ENCODE assay signal across 9 cellular contexts in the genomic region with DNA sequence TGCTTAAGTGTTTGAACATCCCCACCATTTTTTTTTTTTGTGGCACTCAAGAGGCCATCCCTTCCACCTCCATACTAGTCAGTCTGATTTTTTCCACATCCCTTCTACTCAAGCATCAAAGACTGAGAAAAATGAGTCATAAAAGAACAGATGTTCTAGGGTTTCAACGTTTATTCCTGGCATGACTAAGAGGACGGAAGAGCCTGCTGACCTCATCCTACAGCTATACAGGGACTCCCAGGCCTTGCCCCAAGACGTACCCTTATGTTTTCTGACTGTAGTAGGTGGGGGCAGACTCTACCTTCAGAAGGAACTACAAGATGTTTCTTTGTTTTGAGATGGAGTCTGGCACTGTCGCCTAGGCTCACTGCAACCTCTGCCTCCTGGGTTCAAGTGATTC.
DNase-seq lines count a peak whose midpoint lies in the region; ATAC-seq lines count a peak whose summit lies in the region.
"Had no signal": no experiment of that assay in that cellular context is flagged by ENCODE, and none has a peak within 500 bp of the region (broad histone marks: within the 10 kb centered on the region; RNA-seq: fewer than 3 reads in every experiment).

No MANE protein-coding gene starts in this region.

- CTCF ChIA-PET in activated naive CD4-positive, alpha-beta T cell treated with anti-CD3 and anti-CD28 coated beads, Interleukin-2, amount 10 ng/mL, durations not matched to agents 7 days and 5 days (lab: Charles Lee) = interaction anchor here (1.0 kb wide), 2 partner anchors 8 to 25 kb away, joined by 3 read pairs; no protein-coding TSS in a partner anchor

- no peak overlapping the region for H3K27ac Mint-ChIP-seq in activated naive CD4-positive, alpha-beta T cell treated with anti-CD3 and anti-CD28 coated beads, Interleukin-2, amount 10 ng/mL, durations not matched to agents 7 days and 5 days
- no peak overlapping the region for H3K27ac Mint-ChIP-seq in stimulated activated naive B cell treated with anti-CD40 and anti-IgM and Interleukin-4, amounts not matched to agents 10 μg/mL and 1 μg/mL and 100 μg/mL, for 72 hours
- H3K27ac Mint-ChIP-seq: type B pancreatic cell had no signal

- H3K4me3 Mint-ChIP-seq in activated naive CD4-positive, alpha-beta T cell treated with anti-CD3 and anti-CD28 coated beads, Interleukin-2, amount 10 ng/mL, durations not matched to agents 7 days and 5 days = no peak overlapping the region
- no peak overlapping the region for H3K4me3 Mint-ChIP-seq in stimulated activated naive B cell treated with anti-CD40 and anti-IgM and Interleukin-4, amounts not matched to agents 10 μg/mL and 1 μg/mL and 100 μg/mL, for 72 hours
- H3K4me3 Mint-ChIP-seq: type B pancreatic cell had no signal

- H3K4me1 Mint-ChIP-seq in activated naive CD4-positive, alpha-beta T cell treated with anti-CD3 and anti-CD28 coated beads, Interleukin-2, amount 10 ng/mL, durations not matched to agents 7 days and 5 days = peaks cover 36% of the 10 kb centered on the region
- H3K4me1 Mint-ChIP-seq in stimulated activated naive B cell treated with anti-CD40 and anti-IgM and Interleukin-4, amounts not matched to agents 10 μg/mL and 1 μg/mL and 100 μg/mL, for 72 hours = peaks cover 17 to 30% of the 10 kb centered on the region in 2 donors

- DNase-seq in activated naive CD4-positive, alpha-beta T cell treated with Interleukin-2 at 50 U/mL for 16 hours = peak; percentile 41
- no peak for DNase-seq in activated naive CD4-positive, alpha-beta T cell treated with anti-CD3 and anti-CD28 coated beads, Interleukin-2, amount 10 ng/mL, durations not matched to agents 7 days and 5 days
- DNase-seq in NCI-H2029 treated with DMSO at 0.1 percent for 48 hours (lab: John Stamatoyannopoulos, UW) (peak; percentile 15), brain pericyte (ENCODE audit: low read depth, low spot score) (peak; percentile 44), superior temporal gyrus (ENCODE audit: extremely low spot score) (no peak)
- no peak for DNase-seq in stimulated activated naive B cell treated with anti-CD40 and anti-IgM and Interleukin-4, amounts not matched to agents 10 μg/mL and 1 μg/mL and 100 μg/mL, for 72 hours

- H3K36me3 Mint-ChIP-seq in activated naive CD4-positive, alpha-beta T cell treated with anti-CD3 and anti-CD28 coated beads, Interleukin-2, amount 10 ng/mL, durations not matched to agents 7 days and 5 days = no peaks in the 10 kb centered on the region
- H3K36me3 Mint-ChIP-seq in stimulated activated naive B cell treated with anti-CD40 and anti-IgM and Interleukin-4, amounts not matched to agents 10 μg/mL and 1 μg/mL and 100 μg/mL, for 72 hours = peaks cover 0 to 2% of the 10 kb centered on the region in 2 donors
- H3K36me3 Mint-ChIP-seq: type B pancreatic cell had no signal

- H3K27me3 Mint-ChIP-seq in activated naive CD4-positive, alpha-beta T cell treated with anti-CD3 and anti-CD28 coated beads, Interleukin-2, amount 10 ng/mL, durations not matched to agents 7 days and 5 days = peaks cover 60% of the 10 kb centered on the region
- H3K27me3 Mint-ChIP-seq in stimulated activated naive B cell treated with anti-CD40 and anti-IgM and Interleukin-4, amounts not matched to agents 10 μg/mL and 1 μg/mL and 100 μg/mL, for 72 hours = peaks cover 31 to 41% of the 10 kb centered on the region in 2 donors

- ATAC-seq in stimulated activated naive B cell treated with anti-CD40 and anti-IgM and Interleukin-4, amounts not matched to agents 10 μg/mL and 1 μg/mL and 100 μg/mL, for 72 hours (replicated peaks) = peak; percentile 26 to 29
- ATAC-seq in HG03139 (IDR thresholded peaks at IDR 0.05; ENCODE audit: unreplicated experiment) (no peak), GM19395 (IDR thresholded peaks at IDR 0.05; ENCODE audit: unreplicated experiment) (no peak)

- H3K9me3 Mint-ChIP-seq in activated naive CD4-positive, alpha-beta T cell treated with anti-CD3 and anti-CD28 coated beads, Interleukin-2, amount 10 ng/mL, durations not matched to agents 7 days and 5 days = no peaks in the 10 kb centered on the region
- no peaks in the 10 kb centered on the region for H3K9me3 Mint-ChIP-seq in stimulated activated naive B cell treated with anti-CD40 and anti-IgM and Interleukin-4, amounts not matched to agents 10 μg/mL and 1 μg/mL and 100 μg/mL, for 72 hours
- H3K9me3 Mint-ChIP-seq: type B pancreatic cell had no signal

Comparison
In these comparisons a context has a peak if more than half of its experiments do, and no peak if none do; other contexts are left out.
1. DNase-seq: peak in activated naive CD4-positive, alpha-beta T cell treated with Interleukin-2 at 50 U/mL for 16 hours (single experiment), NCI-H2029 treated with DMSO at 0.1 percent for 48 hours (single experiment) and brain pericyte (single experiment); none in activated naive CD4-positive, alpha-beta T cell treated with anti-CD3 and anti-CD28 coated beads, Interleukin-2, amount 10 ng/mL, durations not matched to agents 7 days and 5 days (single experiment), stimulated activated naive B cell treated with anti-CD40 and anti-IgM and Interleukin-4, amounts not matched to agents 10 μg/mL and 1 μg/mL and 100 μg/mL, for 72 hours (single experiment) and superior temporal gyrus (single experiment).
2. ATAC-seq: peak in stimulated activated naive B cell treated with anti-CD40 and anti-IgM and Interleukin-4, amounts not matched to agents 10 μg/mL and 1 μg/mL and 100 μg/mL, for 72 hours (2 of 2); none in HG03139 (single experiment) and GM19395 (single experiment).